In genomic region chr3:132904-133303, GRCh38 we compare ENCODE assay signal across 27 cellular contexts.
DNase-seq lines count a peak whose midpoint lies in the region; ATAC-seq, FAIRE-seq and TF ChIP-seq lines count a peak whose summit lies in the region.
"Had no signal": no experiment of that assay in that cellular context is flagged by ENCODE, and none has a peak within 500 bp of the region (broad histone marks: within the 10 kb centered on the region; RNA-seq: fewer than 3 reads in every experiment).

No MANE protein-coding gene starts in this region.

- intact Hi-C loops in HepG2 (cut with micrococcal nuclease; ENCODE audit: unreplicated experiment), result no loop called here
- intact Hi-C loops in right lobe of liver (cut with DNase I), result no loop called here

- no peak overlapping the region for H3K4me3 Mint-ChIP-seq in effector memory CD8-positive, alpha-beta T cell
- H3K4me3 Mint-ChIP-seq: CD14-positive monocyte; CD4-positive, alpha-beta memory T cell; CD4-positive, CD25-positive, alpha-beta regulatory T cell; CD8-positive, alpha-beta memory T cell had no signal

- TF ChIP-seq RAD21 in liver (IDR thresholded peaks at IDR 0.05) (no peak), HepG2 (CRISPR knock-in tag; IDR thresholded peaks at IDR 0.05) (no peak)

- WGBS in liver, result 45% methylated on average over 2 of the region's 2 CpGs
- 0% methylated on average over 2 of the region's 2 CpGs for WGBS in HepG2 (ENCODE audit: low lambda C conversion rate)
- whole genome bisulfite sequencing in right lobe of liver (ENCODE audit: insufficient coverage, low coverage, low lambda C conversion rate, missing lambda C conversion rate), result 36% methylated on average over 2 of the region's 2 CpGs
- WGBS in small intestine, 3 donors, result 6 to 31% (median 15%) methylated on average over 2 of the region's 2 CpGs

- TF ChIP-seq EP300 in HepG2 (IDR thresholded peaks at IDR 0.05; ENCODE audit: low read depth in 2 of 2, low read length in 2 of 2) (no peak), HepG2 (CRISPR knock-in tag; IDR thresholded peaks at IDR 0.05; ENCODE audit: borderline replicate concordance) (no peak)

- H3K79me2 ChIP-seq in HepG2 (ENCODE audit: insufficient read depth, low read length), result no peaks in the 10 kb centered on the region

- H3K9ac ChIP-seq in liver (ENCODE audit: low read depth in 1 of 2, low read length in 2 of 2) (no peak overlapping the region), HepG2 (ENCODE audit: insufficient read depth, low read depth, low read length) (no peak overlapping the region)
- H3K9ac ChIP-seq: BLaER1 had no signal

- ATAC-seq in HepG2 (no peak), right lobe of liver (peak in 3 of 4 donors; percentile 42 to 74 (median 45))
- ATAC-seq in effector memory CD8-positive, alpha-beta T cell (replicated peaks), result no peak
- ATAC-seq: GM12878 had no signal

- in situ Hi-C loops in HepG2 (cut with HindIII; ENCODE audit: extremely low pct_ligation_motif_present, low pct_unique_long_range_greater_than_20kb), result no loop called here

- peaks cover 0 to 8% of the 10 kb centered on the region in 2 donors for H3K9me3 Mint-ChIP-seq in effector memory CD8-positive, alpha-beta T cell
- H3K9me3 Mint-ChIP-seq: CD4-positive, alpha-beta memory T cell had no signal

- TF ChIP-seq CTCF in liver (IDR thresholded peaks at IDR 0.05; ENCODE audit: low read depth, low read length, missing input control) (no peak), HepG2 (CRISPR knock-in tag; IDR thresholded peaks at IDR 0.05) (no peak), right lobe of liver (IDR thresholded peaks at IDR 0.05) (no peak)

- no peak for FAIRE-seq in HepG2 (lab: Jason Lieb, UNC)
- no peak for FAIRE-seq in small intestine (lab: Jason Lieb, UNC)
- FAIRE-seq: A204.1, GM12878, GM12892, GM18507 had no signal

- H3K4me1 ChIP-seq in liver (ENCODE audit: control insufficient read depth in 4 of 4, insufficient read depth in 4 of 4, low read length in 3 of 4) (no peaks in the 10 kb centered on the region), HepG2 (ENCODE audit: insufficient read depth, low read length) (no peaks in the 10 kb centered on the region), right lobe of liver (no peaks in the 10 kb centered on the region), small intestine (ENCODE audit: control insufficient read depth in 2 of 2, insufficient read depth in 1 of 2, low read depth in 1 of 2, low read length in 1 of 2) (no peaks in the 10 kb centered on the region)
- H3K4me1 ChIP-seq: BE2C, BLaER1 had no signal

- H3K27me3 ChIP-seq in liver (ENCODE audit: control insufficient read depth in 4 of 4, insufficient read depth in 4 of 4, low read length in 3 of 4) (no peaks in the 10 kb centered on the region), HepG2 (ENCODE audit: control insufficient read depth in 1 of 2, insufficient read depth in 2 of 2, low read length in 2 of 2) (no peaks in the 10 kb centered on the region), right lobe of liver (no peaks in the 10 kb centered on the region), small intestine (ENCODE audit: control insufficient read depth in 2 of 2, insufficient read depth in 2 of 2, low read length in 2 of 2) (no peaks in the 10 kb centered on the region)
- H3K27me3 ChIP-seq: BE2C, BLaER1 had no signal

- no peaks in the 10 kb centered on the region for H4K20me1 ChIP-seq in HepG2 (ENCODE audit: insufficient read depth, low read length)
- H4K20me1 ChIP-seq: BLaER1 had no signal

- no peaks in the 10 kb centered on the region for H3K36me3 Mint-ChIP-seq in effector memory CD8-positive, alpha-beta T cell (ENCODE audit: insufficient read depth)
- H3K36me3 Mint-ChIP-seq: CD14-positive monocyte; CD4-positive, alpha-beta memory T cell; CD4-positive, CD25-positive, alpha-beta regulatory T cell; CD8-positive, alpha-beta memory T cell had no signal

- H3K27ac ChIP-seq in liver (ENCODE audit: low read depth in 1 of 2, low read length in 2 of 2) (no peak overlapping the region), HepG2 (ENCODE audit: extremely low read length, insufficient read depth, low read length) (no peak overlapping the region), right lobe of liver (no peak overlapping the region), small intestine (ENCODE audit: low read depth in 1 of 2, low read length in 1 of 2) (no peak overlapping the region)
- H3K27ac ChIP-seq: BLaER1 had no signal

- POLR2A ChIA-PET in HepG2 (lab: Yijun Ruan, JAX), result no interaction called here

- no peaks in the 10 kb centered on the region for H3K4me1 Mint-ChIP-seq in effector memory CD8-positive, alpha-beta T cell (ENCODE audit: low read depth in 2 of 2)
- H3K4me1 Mint-ChIP-seq: CD14-positive monocyte; CD4-positive, alpha-beta memory T cell; CD4-positive, CD25-positive, alpha-beta regulatory T cell; CD8-positive, alpha-beta memory T cell had no signal

- no peak overlapping the region for H3K4me2 ChIP-seq in HepG2 (ENCODE audit: low read depth, low read length)
- H3K4me2 ChIP-seq: BLaER1 had no signal

- no peaks in the 10 kb centered on the region for H3K27me3 Mint-ChIP-seq in effector memory CD8-positive, alpha-beta T cell
- H3K27me3 Mint-ChIP-seq: CD4-positive, alpha-beta memory T cell; CD4-positive, CD25-positive, alpha-beta regulatory T cell had no signal

- CTCF ChIA-PET in HepG2 (lab: Yijun Ruan, JAX; ENCODE audit: low intra/inter-chr PET ratio, low total read pairs), result no interaction called here

- no peak for TF ChIP-seq POLR2A in HepG2 (IDR thresholded peaks at IDR 0.05; ENCODE audit: insufficient read depth in 1 of 2, low read depth in 2 of 2, low read length in 2 of 2)
- no peak for TF ChIP-seq POLR2A in right lobe of liver (IDR thresholded peaks at IDR 0.05)

- DNase-seq in HepG2 (ENCODE audit: low spot score) (no peak), right lobe of liver (no peak), small intestine (peak; percentile 29), OCI-M1 (lab: John Stamatoyannopoulos, UW) (no peak)
- DNase-seq in effector memory CD8-positive, alpha-beta T cell, result no peak
- DNase-seq: 8988T; ACHN; BE2C; C1 segment of cervical spinal cord; CD4-positive, alpha-beta memory T cell; CD4-positive, CD25-positive, alpha-beta regulatory T cell; CD8-positive, alpha-beta memory T cell; COR-L47; DMS 273 treated with DMSO at 0.1 percent for 48 hours; DMS153; DMS53; DMS79; DND-41; EL; GDM1 had no signal

- H2AFZ ChIP-seq in HepG2 (ENCODE audit: low read length), result no peak overlapping the region

- H3K4me3 ChIP-seq in liver (ENCODE audit: low read depth in 1 of 3, low read length in 3 of 3) (no peak overlapping the region), HepG2 (replicated peaks in 1 of 3; ENCODE audit: insufficient read depth in 1 of 3, low read depth in 2 of 3, low read length in 3 of 3) (no peak overlapping the region), right lobe of liver (no peak overlapping the region), small intestine (ENCODE audit: low read depth in 1 of 2, low read length in 2 of 2) (no peak overlapping the region)
- H3K4me3 ChIP-seq: BLaER1, GM12878 had no signal

- H3K9me3 ChIP-seq in liver (ENCODE audit: control insufficient read depth in 4 of 4, low read length in 3 of 4) (no peaks in the 10 kb centered on the region), HepG2 (ENCODE audit: low read length) (peaks cover 60% of the 10 kb centered on the region), right lobe of liver (no peaks in the 10 kb centered on the region), small intestine (ENCODE audit: control insufficient read depth, low read depth) (no peaks in the 10 kb centered on the region)
- H3K9me3 ChIP-seq: BE2C, BLaER1 had no signal

- no peak overlapping the region for H3K27ac Mint-ChIP-seq in effector memory CD8-positive, alpha-beta T cell
- H3K27ac Mint-ChIP-seq: CD14-positive monocyte; CD4-positive, alpha-beta memory T cell; CD4-positive, CD25-positive, alpha-beta regulatory T cell; CD8-positive, alpha-beta memory T cell had no signal

- BruUV-seq in HepG2 (replicated peaks; lab: Mats Ljungman, UMichigan), result no TSS peak

- H3K36me3 ChIP-seq in liver (ENCODE audit: control insufficient read depth in 4 of 4, insufficient read depth in 3 of 4, low read depth in 1 of 4, low read length in 3 of 4), result no peaks in the 10 kb centered on the region
- no peaks in the 10 kb centered on the region for H3K36me3 ChIP-seq in HepG2 (replicated peaks in 1 of 2; ENCODE audit: control insufficient read depth in 1 of 2, insufficient read depth in 2 of 2, low read length in 2 of 2)
- no peaks in the 10 kb centered on the region for H3K36me3 ChIP-seq in right lobe of liver
- no peaks in the 10 kb centered on the region for H3K36me3 ChIP-seq in small intestine (ENCODE audit: control insufficient read depth in 2 of 2, insufficient read depth in 2 of 2, low read length in 2 of 2)
- H3K36me3 ChIP-seq: BE2C, BLaER1 had no signal

TF ChIP-seq in HepG2, 621 proteins besides CTCF, POLR2A, EP300 and RAD21 (continues in another document):
- TF ChIP-seq CREB3 (CRISPR knock-in tag; IDR thresholded peaks at IDR 0.05) (no peak), TOPORS (CRISPR knock-in tag; IDR thresholded peaks at IDR 0.05) (no peak), FOXK1 (CRISPR knock-in tag; IDR thresholded peaks at IDR 0.05; ENCODE audit: borderline replicate concordance, low read depth) (no peak), TRAFD1 (CRISPR knock-in tag; IDR thresholded peaks at IDR 0.05; ENCODE audit: borderline replicate concordance) (no peak), ZBTB7A (CRISPR knock-in tag; IDR thresholded peaks at IDR 0.05) (no peak), ZBTB8A (CRISPR knock-in tag; IDR thresholded peaks at IDR 0.05; ENCODE audit: borderline replicate concordance, low read depth) (no peak), KLF6 (CRISPR knock-in tag; IDR thresholded peaks at IDR 0.05) (no peak), POLR2G (IDR thresholded peaks at IDR 0.05; ENCODE audit: low read depth, low read length) (no peak), MIXL1 (CRISPR knock-in tag; IDR thresholded peaks at IDR 0.05) (no peak)

Comparison
In these comparisons a context has a peak if more than half of its experiments do, and no peak if none do; other contexts are left out.
1. ATAC-seq: peak in right lobe of liver (3 of 4); none in HepG2 (single experiment) and effector memory CD8-positive, alpha-beta T cell (single experiment).